Comparison of ENCODE assay signal across 17 cellular contexts in genomic region chr16:89288577-89288844, GRCh38.
DNase-seq lines count a peak whose midpoint lies in the region; ATAC-seq, FAIRE-seq and TF ChIP-seq lines count a peak whose summit lies in the region.
"Had no signal": no experiment of that assay in that cellular context is flagged by ENCODE, and none has a peak within 500 bp of the region (broad histone marks: within the 10 kb centered on the region; RNA-seq: fewer than 3 reads in every experiment).

No MANE protein-coding gene starts in this region.

- no peak overlapping the region for H3K14ac ChIP-seq in IMR-90 (replicated peaks; ENCODE audit: low read depth, low read length)
- no peak overlapping the region for H3K14ac ChIP-seq in H1 (ENCODE audit: insufficient read length)

- H4K5ac ChIP-seq in IMR-90 (ENCODE audit: low read depth, low read length) (no peak overlapping the region), H1 (ENCODE audit: insufficient read length, low read depth, low read length) (no peak overlapping the region)

- H3K9me1 ChIP-seq in IMR-90 (ENCODE audit: insufficient read depth, low read length): 0 out of 2 replicates have a peak, but pooled peaks cover 3% of the 10 kb centered on the region

- H4K91ac ChIP-seq in IMR-90 (ENCODE audit: insufficient read depth, low read depth, low read length) (no peak overlapping the region), H1 (replicated peaks; ENCODE audit: insufficient read length, low read length) (no peak overlapping the region)

- peak overlapping the region; percentile 53 for H2AK9ac ChIP-seq in IMR-90 (replicated peaks; ENCODE audit: low read depth, low read length, poor library complexity)

- H2BK15ac ChIP-seq in IMR-90 (ENCODE audit: low read depth, low read length) (no peak overlapping the region), H1 (ENCODE audit: low read length) (no peak overlapping the region)

- no peak overlapping the region for H2BK20ac ChIP-seq in IMR-90 (ENCODE audit: low read depth, low read length)
- 0 out of 2 replicates have a peak overlapping the region, but pooled peaks have one; percentile 48 for H2BK20ac ChIP-seq in H1 (ENCODE audit: low read length)

- peaks cover 51 to 86% of the 10 kb centered on the region in 2 experiments for H3K79me1 ChIP-seq in IMR-90 (ENCODE audit: low read depth in 1 of 2, low read length in 2 of 2)
- H3K79me1 ChIP-seq in H1 (ENCODE audit: low read depth, low read length): no peaks in the 10 kb centered on the region; the same call in 1 of the 2 replicates

- intact Hi-C loops in Right ventricle myocardium superior (cut with DNase I) (no loop called here), IMR-90 (cut with micrococcal nuclease) (no loop called here), spleen (cut with DNase I; ENCODE audit: low total_unique reads) (no loop called here)

- DNase-seq in Right ventricle myocardium superior (peak; percentile 36), right atrium auricular region (ENCODE audit: low spot score) (no peak), IMR-90 (no peak), H1 (ENCODE audit: low read depth in 1 of 2, low spot score in 2 of 2) (no peak), spleen (no peak)
- DNase-seq: CD4-positive, CD25-positive, alpha-beta regulatory T cell; CD8-positive, alpha-beta memory T cell; COR-L47; DMS 273 treated with DMSO at 0.1 percent for 48 hours; DMS53; HCEC 1CT; KBM-7 had no signal

- H2AK5ac ChIP-seq in IMR-90 (ENCODE audit: low read depth, low read length): no peak overlapping the region
- H2AK5ac ChIP-seq in H1 (ENCODE audit: low read depth, low read length): peak overlapping the region; percentile 68; the same call in 1 of the 2 replicates

- ATAC-seq in Right ventricle myocardium superior (ENCODE audit: poor library complexity) (no peak), IMR-90 (ENCODE audit: low read depth) (no peak), GM18519 (IDR thresholded peaks at IDR 0.05; ENCODE audit: low FRiP score, unreplicated experiment) (no peak)

- 0 out of 2 replicates have a peak overlapping the region, but pooled peaks have one; percentile 62 for H2BK12ac ChIP-seq in H1 (ENCODE audit: low read depth, low read length)

- H3K79me2 ChIP-seq in H1 (ENCODE audit: control insufficient read depth in 1 of 2, insufficient read depth in 2 of 2, low read length in 2 of 2): peaks cover 0 to 28% of the 10 kb centered on the region in 2 experiments; a peak in 1 of 4 replicates

- peak overlapping the region; percentile 53 for H2AFZ ChIP-seq in IMR-90 (replicated peaks; ENCODE audit: low read length, poor library complexity)
- H2AFZ ChIP-seq in H1 (ENCODE audit: low read length): no peak overlapping the region

- in situ Hi-C loops in IMR-90 (cut with MboI; ENCODE audit: low sequenced_read_pairs): no loop called here

- H3K4me1 ChIP-seq in right atrium auricular region: peaks cover 0 to 7% of the 10 kb centered on the region in 2 donors
- H3K4me1 ChIP-seq in IMR-90 (ENCODE audit: control insufficient read depth, insufficient read depth, low read length): no peaks in the 10 kb centered on the region
- H3K4me1 ChIP-seq in H1 (replicated peaks in 1 of 4; ENCODE audit: control insufficient read depth in 3 of 4, insufficient read depth in 4 of 4, low read length in 3 of 4): peaks cover 11 to 36% (median 32%) of the 10 kb centered on the region in 4 experiments
- H3K4me1 ChIP-seq in spleen: peaks cover 0 to 28% (median 2%) of the 10 kb centered on the region in 6 donors

- no peak overlapping the region for H3K4me2 ChIP-seq in IMR-90 (ENCODE audit: low read depth, low read length)
- no peak overlapping the region for H3K4me2 ChIP-seq in H1 (ENCODE audit: insufficient read depth in 1 of 2, low read depth in 2 of 2, low read length in 2 of 2)

- peaks cover 49% of the 10 kb centered on the region for H4K20me1 ChIP-seq in IMR-90 (ENCODE audit: insufficient read depth, low read length)
- H4K20me1 ChIP-seq in H1 (replicated peaks in 1 of 2; ENCODE audit: control insufficient read depth in 1 of 2, insufficient read depth in 2 of 2, low read length in 2 of 2): peaks cover 10 to 14% of the 10 kb centered on the region in 2 experiments

- H3K4me3 ChIP-seq in right atrium auricular region: no peak overlapping the region
- H3K4me3 ChIP-seq in IMR-90 (ENCODE audit: insufficient read depth, low read depth, low read length): no peak overlapping the region
- H3K4me3 ChIP-seq in H1 (ENCODE audit: extremely low read depth in 1 of 4, insufficient read depth in 2 of 4, low read depth in 3 of 4, low read length in 4 of 4): no peak overlapping the region
- H3K4me3 ChIP-seq in spleen: no peak overlapping the region
- H3K4me3 ChIP-seq: BLaER1 treated with 17β-estradiol and CSF1 and Interleukin-3, amounts not matched to agents 10 nM and 100 nM had no signal

- TF ChIP-seq RAD21 in IMR-90 (IDR thresholded peaks at IDR 0.05; ENCODE audit: low read length) (no peak), H1 (IDR thresholded peaks at IDR 0.05 in 1 of 2, conservative IDR thresholded peaks at IDR 0.05 in 1 of 2; ENCODE audit: low read depth in 2 of 2, low read length in 2 of 2) (no peak)

- TF ChIP-seq EP300 in H1 (IDR thresholded peaks at IDR 0.05; ENCODE audit: borderline replicate concordance in 1 of 2, low read depth in 2 of 2, low read length in 2 of 2): no peak

- no peak for FAIRE-seq in H1 (lab: Jason Lieb, UNC)
- FAIRE-seq: G401.6, GM12891, H54 had no signal

- whole genome bisulfite sequencing in IMR-90 (ENCODE audit: extremely low coverage in 2 of 2, insufficient read length in 1 of 2), 2 experiments: 100% methylated on average over 9 of the region's 13 CpGs; no CpG with 5 or more reads in 1 of the 2 experiments
- 96% methylated on average over 13 of the region's 13 CpGs; no CpG with 5 or more reads in 1 of the 2 experiments for WGBS in H1 (ENCODE audit: extremely low coverage in 1 of 2, insufficient coverage in 1 of 2, insufficient read length in 1 of 2, insufficient replicate concordance in 2 of 2, low coverage in 1 of 2, low lambda C conversion rate in 2 of 2, missing lambda C conversion rate in 1 of 2), 2 experiments
- WGBS in spleen, 5 donors: 94 to 98% (median 97%) methylated on average over 11 to 13 of the region's 13 CpGs

- H3K36me3 ChIP-seq in right atrium auricular region (peaks cover 54% of the 10 kb centered on the region), IMR-90 (ENCODE audit: control insufficient read depth, insufficient read depth, low read length) (peaks cover 58% of the 10 kb centered on the region), H1 (ENCODE audit: control insufficient read depth in 2 of 4, insufficient read depth in 4 of 4, low read length in 3 of 4) (peaks cover 30 to 45% (median 37%) of the 10 kb centered on the region in 4 experiments), spleen (peaks cover 3 to 92% (median 70%) of the 10 kb centered on the region in 6 donors)

- no peak overlapping the region for H3K4ac ChIP-seq in IMR-90 (ENCODE audit: low read depth, low read length)
- no peak overlapping the region for H3K4ac ChIP-seq in H1 (replicated peaks; ENCODE audit: insufficient read length, low read depth, low read length)

- dilution Hi-C loops in IMR-90 (cut with HindIII; ENCODE audit: low sequenced_read_pairs, unreplicated experiment): no loop called here

- POLR2A ChIA-PET in IMR-90 (lab: Charles Lee; ENCODE audit: unreplicated experiment): no interaction called here
- POLR2A ChIA-PET in H1 (lab: Charles Lee; ENCODE audit: partially characterized antibody): interaction anchor here (1.0 to 1.6 kb wide), 6 partner anchors 10 to 273 kb away, joined by 3 to 5 read pairs (median 4); no protein-coding TSS in a partner anchor

- no peak overlapping the region for H2BK120ac ChIP-seq in IMR-90 (ENCODE audit: low read depth, low read length)
- H2BK120ac ChIP-seq in H1 (replicated peaks; ENCODE audit: low read depth, low read length): no peak overlapping the region

- CTCF ChIA-PET in IMR-90 (lab: Yijun Ruan, JAX): interaction anchor here (0.5 to 1.4 kb wide), 5 partner anchors 9 to 340 kb away, joined by 3 to 6 read pairs (median 3); no protein-coding TSS in a partner anchor
- CTCF ChIA-PET in H1 (lab: Charles Lee; ENCODE audit: partially characterized antibody): interaction anchor here (0.7 to 3.7 kb wide), 29 partner anchors 8 to 496 kb away, joined by 3 to 28 read pairs (median 4); no protein-coding TSS in a partner anchor

- H3K18ac ChIP-seq in IMR-90 (ENCODE audit: low read depth, low read length) (no peak overlapping the region), H1 (ENCODE audit: extremely low read depth, low read length) (peak overlapping the region; percentile 19; the same call in 1 of the 2 replicates)

- H4K8ac ChIP-seq in IMR-90 (ENCODE audit: low read depth in 2 of 2, low read length in 2 of 2) (no peak overlapping the region), H1 (ENCODE audit: extremely low read depth, insufficient read depth, low read length) (no peak overlapping the region)

- H3K23ac ChIP-seq in IMR-90 (ENCODE audit: low read depth, low read length): no peak overlapping the region
- H3K23ac ChIP-seq in H1 (ENCODE audit: insufficient read length): no peak overlapping the region

- H3K9me3 ChIP-seq in right atrium auricular region (no peaks in the 10 kb centered on the region), IMR-90 (ENCODE audit: control insufficient read depth, insufficient read depth, low read length) (no peaks in the 10 kb centered on the region), H1 (ENCODE audit: insufficient read depth in 2 of 2, low read depth in 1 of 2, low read length in 1 of 2) (no peaks in the 10 kb centered on the region), spleen (no peaks in the 10 kb centered on the region)
- H3K9me3 ChIP-seq: BLaER1 treated with 17β-estradiol and CSF1 and Interleukin-3, amounts not matched to agents 10 nM and 100 nM had no signal

- TF ChIP-seq POLR2A in IMR-90 (IDR thresholded peaks at IDR 0.05; ENCODE audit: low read depth, low read length) (no peak), H1 (IDR thresholded peaks at IDR 0.05; ENCODE audit: control extremely low read depth in 1 of 2, low read depth in 2 of 2, low read length in 2 of 2) (no peak), spleen (IDR thresholded peaks at IDR 0.05) (no peak)

- no peak overlapping the region for H3K27ac ChIP-seq in right atrium auricular region
- no peak overlapping the region for H3K27ac ChIP-seq in IMR-90 (ENCODE audit: insufficient read depth, low read length)
- 0 out of 2 replicates have a peak overlapping the region, but pooled peaks have one; percentile 8 for H3K27ac ChIP-seq in H1 (ENCODE audit: low read depth, low read length)
- no peak overlapping the region for H3K27ac ChIP-seq in spleen

- H3K56ac ChIP-seq in IMR-90 (ENCODE audit: extremely low read depth, insufficient read depth, low read length) (no peak overlapping the region), H1 (replicated peaks; ENCODE audit: insufficient read length, low read depth, low read length) (no peak overlapping the region)

- H3K9ac ChIP-seq in IMR-90 (ENCODE audit: low read depth, low read length) (no peak overlapping the region), H1 (replicated peaks in 1 of 4; ENCODE audit: extremely low read depth in 1 of 4, low read depth in 3 of 4, low read length in 3 of 4) (no peak overlapping the region; a peak in 1 of 7 replicates)

- H3K27me3 ChIP-seq in right atrium auricular region (no peaks in the 10 kb centered on the region), IMR-90 (ENCODE audit: control insufficient read depth, insufficient read depth, low read length) (no peaks in the 10 kb centered on the region), H1 (replicated peaks in 1 of 4; ENCODE audit: control insufficient read depth in 3 of 4, extremely low read depth in 1 of 4, insufficient read depth in 3 of 4, low read length in 3 of 4) (no peaks in the 10 kb centered on the region), spleen (replicated peaks in 1 of 7) (no peaks in the 10 kb centered on the region)
- H3K27me3 ChIP-seq: BLaER1 treated with 17β-estradiol and CSF1 and Interleukin-3, amounts not matched to agents 10 nM and 100 nM had no signal

- TF ChIP-seq CTCF in right atrium auricular region (IDR thresholded peaks at IDR 0.05) (no peak), IMR-90 (conservative IDR thresholded peaks at IDR 0.05; ENCODE audit: low read depth, low read length) (no peak), H1 (IDR thresholded peaks at IDR 0.05; ENCODE audit: control extremely low read depth in 1 of 3, insufficient read depth in 1 of 3, low read depth in 1 of 3, low read length in 3 of 3) (no peak), spleen (IDR thresholded peaks at IDR 0.05 in 8 of 11, conservative IDR thresholded peaks at IDR 0.05 in 3 of 11) (no peak)

- BruUV-seq in IMR-90 (replicated peaks; lab: Mats Ljungman, UMichigan): no TSS peak

- H2BK5ac ChIP-seq in IMR-90 (ENCODE audit: low read depth, low read length, poor library complexity, severe bottlenecking) (no peak overlapping the region), H1 (ENCODE audit: low read depth, low read length) (peak overlapping the region; percentile 92)

- H3K23me2 ChIP-seq in H1 (ENCODE audit: low read depth, low read length): peaks cover 2% of the 10 kb centered on the region; the same call in 1 of the 2 replicates
